In the genomic region with DNA sequence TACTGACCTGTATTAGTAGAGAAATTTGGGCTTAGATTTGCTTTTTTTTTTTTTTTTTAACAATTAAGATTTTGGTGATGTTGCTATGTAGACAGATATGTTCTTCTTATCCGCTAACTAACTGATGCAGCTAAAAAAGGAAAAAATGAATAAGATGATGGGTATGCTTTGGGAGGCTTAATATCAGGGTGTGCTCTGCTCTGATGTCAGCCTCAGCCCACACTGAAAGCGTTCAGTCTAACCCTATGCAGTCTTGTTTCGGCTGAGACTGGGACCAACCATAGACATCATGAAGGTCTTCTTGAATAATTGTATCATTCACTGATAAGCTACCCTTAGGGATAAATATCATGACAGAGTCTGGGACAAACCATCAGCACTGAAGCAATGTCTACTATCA, we compare ENCODE assay signal across 26 cellular contexts. TPM values are rescaled to one million over a fixed set of nuclear protein-coding genes. Genes with fewer than 3 reads are reported as not detected.
"Had no signal": no experiment of that assay in that cellular context is flagged by ENCODE, and none has a peak within 500 bp of the region (broad histone marks: within the 10 kb centered on the region; RNA-seq: fewer than 3 reads in every experiment).

No MANE protein-coding gene starts in this region.

- H3K36me3 ChIP-seq: ascending aorta had no signal

- H3K27ac ChIP-seq: ascending aorta had no signal

- H3K27ac Mint-ChIP-seq: activated CD4-positive, alpha-beta memory T cell treated with anti-CD3 and anti-CD28 coated beads for 36 hours; activated CD4-positive, alpha-beta T cell treated with anti-CD3 and anti-CD28 coated beads, Interleukin-2, amount 10 ng/mL, durations not matched to agents 7 days and 5 days; activated naive CD4-positive, alpha-beta T cell treated with anti-CD3 and anti-CD28 coated beads, Interleukin-2, amount 50 U/mL, for 72 hours; activated naive CD8-positive, alpha-beta T cell treated with anti-CD3 and anti-CD28 coated beads, Interleukin-2, amount 50 U/mL, for 24 hours; T-cell had no signal

- H3K4me1 Mint-ChIP-seq: activated CD4-positive, alpha-beta T cell treated with anti-CD3 and anti-CD28 coated beads, Interleukin-2, amount 10 ng/mL, durations not matched to agents 7 days and 5 days; activated naive CD8-positive, alpha-beta T cell treated with anti-CD3 and anti-CD28 coated beads, Interleukin-2, amount 50 U/mL, for 24 hours; T-cell had no signal

- ATAC-seq: activated naive CD4-positive, alpha-beta T cell treated with anti-CD3 and anti-CD28 coated beads, Interleukin-2, amount 50 U/mL, for 72 hours; activated naive CD8-positive, alpha-beta T cell treated with anti-CD3 and anti-CD28 coated beads, Interleukin-2, amount 50 U/mL, for 24 hours; activated T-cell treated with anti-CD3 and anti-CD28 coated beads, Interleukin-2, amount 50 U/mL, for 4 hours; T-cell had no signal

- FAIRE-seq: TTC549 had no signal

- H3K9me3 Mint-ChIP-seq: activated CD4-positive, alpha-beta memory T cell treated with anti-CD3 and anti-CD28 coated beads for 36 hours; activated CD4-positive, alpha-beta T cell treated with anti-CD3 and anti-CD28 coated beads, Interleukin-2, amount 10 ng/mL, durations not matched to agents 7 days and 5 days; activated naive CD4-positive, alpha-beta T cell treated with anti-CD3 and anti-CD28 coated beads, Interleukin-2, amount 50 U/mL, for 72 hours; activated naive CD8-positive, alpha-beta T cell treated with anti-CD3 and anti-CD28 coated beads, Interleukin-2, amount 50 U/mL, for 24 hours; activated T-cell treated with anti-CD3 and anti-CD28 coated beads, Interleukin-2, amount 50 U/mL, for 4 hours; T-cell had no signal

- H3K36me3 Mint-ChIP-seq: activated CD4-positive, alpha-beta memory T cell treated with anti-CD3 and anti-CD28 coated beads for 36 hours; activated naive CD4-positive, alpha-beta T cell treated with anti-CD3 and anti-CD28 coated beads, Interleukin-2, amount 50 U/mL, for 72 hours; T-cell had no signal

- H3K4me3 ChIP-seq: ascending aorta had no signal

- H3K27me3 ChIP-seq: ascending aorta had no signal

- H3K4me3 Mint-ChIP-seq: activated CD4-positive, alpha-beta memory T cell treated with anti-CD3 and anti-CD28 coated beads for 36 hours; activated CD4-positive, alpha-beta T cell treated with anti-CD3 and anti-CD28 coated beads, Interleukin-2, amount 10 ng/mL, durations not matched to agents 7 days and 5 days; activated naive CD8-positive, alpha-beta T cell treated with anti-CD3 and anti-CD28 coated beads, Interleukin-2, amount 50 U/mL, for 24 hours; activated T-cell treated with anti-CD3 and anti-CD28 coated beads, Interleukin-2, amount 50 U/mL, for 4 hours; T-cell had no signal

- DNase-seq: activated CD4-positive, alpha-beta memory T cell treated with anti-CD3 and anti-CD28 coated beads for 36 hours; activated CD4-positive, alpha-beta T cell treated with anti-CD3 and anti-CD28 coated beads, Interleukin-2, amount 10 ng/mL, durations not matched to agents 7 days and 5 days; activated CD4-positive, CD25-positive, alpha-beta regulatory T cell; activated CD8-positive, alpha-beta memory T cell treated with anti-CD3 and anti-CD28 coated beads for 24 hours; activated effector memory CD4-positive, alpha-beta T cell treated with anti-CD3 and anti-CD28 coated beads, Interleukin-2, amount 50 U/mL, for 16 hours; activated naive CD4-positive, alpha-beta T cell treated with Interleukin-2 at 50 U/mL for 16 hours; activated naive CD8-positive, alpha-beta T cell treated with anti-CD3 and anti-CD28 coated beads, Interleukin-2, amount 50 U/mL, for 24 hours; activated T-cell treated with anti-CD3 and anti-CD28 coated beads, Interleukin-2, amount 50 U/mL, for 4 hours; amniotic stem cell; NCI-H1048; NCI-H146; NCI-H187 treated with DMSO at 0.1 percent for 48 hours; NCI-H2081 treated with DMSO at 0.1 percent for 48 hours; NCI-H2171; NCI-H2227 treated with DMSO at 0.1 percent for 48 hours; NCI-H526 treated with DMSO at 0.1 percent for 48 hours; NCI-H82; NK-92 treated with Interleukin-12 subunit alpha and Interleukin-12 subunit beta, amount 100 ng/mL, for 24 hours; OCI-M1; SHP77 treated with DMSO at 0.1 percent for 48 hours; T-cell; T-helper 2 cell; T1000 had no signal

- H3K9me3 ChIP-seq: ascending aorta had no signal

RNA-seq across cellular contexts. Expression of gene CCN2, which starts 6.9 kb away (rescaled TPM):
- total RNA-seq: activated CD4-positive, alpha-beta memory T cell treated with anti-CD3 and anti-CD28 coated beads for 36 hours; activated CD4-positive, alpha-beta T cell treated with anti-CD3 and anti-CD28 coated beads, Interleukin-2, amount 10 ng/mL, durations not matched to agents 7 days and 5 days; activated naive CD4-positive, alpha-beta T cell treated with anti-CD3 and anti-CD28 coated beads, Interleukin-2, amount 50 U/mL, for 72 hours had no signal
